8 cellular contexts compared by ENCODE assay signal in genomic region chr11:65651589-65652510, GRCh38. TPM values are rescaled to one million over a fixed set of nuclear protein-coding genes. Genes with fewer than 3 reads are reported as not detected.
A peak's percentile ranks its signal among the peaks of the same experiment; 100 is the strongest.
DNase-seq lines count a peak whose midpoint lies in the region; ATAC-seq, FAIRE-seq and TF ChIP-seq lines count a peak whose summit lies in the region.

No MANE protein-coding gene starts in this region.

- no peak for TF ChIP-seq CTCF in astrocyte of the cerebellum (IDR thresholded peaks at IDR 0.05; ENCODE audit: low read depth, low read length, missing control alignments)

- in situ Hi-C loops in astrocyte of the cerebellum (cut with HindIII; ENCODE audit: low sequenced_read_pairs), result no loop called here

- DNase-seq in EL (peak; percentile 43), astrocyte of the cerebellum (ENCODE audit: low read depth) (no peak), iris pigment epithelial cell (ENCODE audit: low read depth) (peak; percentile 27), urothelium cell line (ENCODE audit: low spot score) (no peak), GM19238 (ENCODE audit: insufficient read length, low spot score) (no peak)
- DNase-seq in stimulated activated naive B cell treated with anti-CD40 and anti-IgM and Interleukin-4, amounts not matched to agents 10 μg/mL and 1 μg/mL and 100 μg/mL, for 72 hours, result no peak

- ATAC-seq in stimulated activated naive B cell treated with anti-CD40 and anti-IgM and Interleukin-4, amounts not matched to agents 10 μg/mL and 1 μg/mL and 100 μg/mL, for 72 hours (replicated peaks), result no peak
- ATAC-seq in GM19023 (IDR thresholded peaks at IDR 0.05; ENCODE audit: unreplicated experiment), result no peak

- H3K27ac Mint-ChIP-seq in IgD-negative memory B cell, result peak overlapping the region; percentile 96 to 99 (median 98)
- peak overlapping the region; percentile 97 for H3K27ac Mint-ChIP-seq in stimulated activated naive B cell treated with anti-CD40 and anti-IgM and Interleukin-4, amounts not matched to agents 10 μg/mL and 1 μg/mL and 100 μg/mL, for 72 hours

- peaks cover 28 to 34% (median 29%) of the 10 kb centered on the region in 3 donors for H3K4me1 Mint-ChIP-seq in IgD-negative memory B cell
- H3K4me1 Mint-ChIP-seq in stimulated activated naive B cell treated with anti-CD40 and anti-IgM and Interleukin-4, amounts not matched to agents 10 μg/mL and 1 μg/mL and 100 μg/mL, for 72 hours, result peaks cover 38 to 72% of the 10 kb centered on the region in 2 donors

- peak overlapping the region; percentile 38 for H3K4me3 ChIP-seq in astrocyte of the cerebellum (ENCODE audit: low read depth, low read length)

- no peaks in the 10 kb centered on the region for H3K27me3 Mint-ChIP-seq in IgD-negative memory B cell
- H3K27me3 Mint-ChIP-seq in stimulated activated naive B cell treated with anti-CD40 and anti-IgM and Interleukin-4, amounts not matched to agents 10 μg/mL and 1 μg/mL and 100 μg/mL, for 72 hours, result no peaks in the 10 kb centered on the region

- H3K4me3 Mint-ChIP-seq in IgD-negative memory B cell, result peak overlapping the region; percentile 79 to 97 (median 96)
- H3K4me3 Mint-ChIP-seq in stimulated activated naive B cell treated with anti-CD40 and anti-IgM and Interleukin-4, amounts not matched to agents 10 μg/mL and 1 μg/mL and 100 μg/mL, for 72 hours, result peak overlapping the region; percentile 83 to 89

- no peak for FAIRE-seq in urothelium cell line (lab: Jason Lieb, UNC)

- no peaks in the 10 kb centered on the region for H3K9me3 Mint-ChIP-seq in IgD-negative memory B cell
- no peaks in the 10 kb centered on the region for H3K9me3 Mint-ChIP-seq in stimulated activated naive B cell treated with anti-CD40 and anti-IgM and Interleukin-4, amounts not matched to agents 10 μg/mL and 1 μg/mL and 100 μg/mL, for 72 hours

- H3K36me3 Mint-ChIP-seq in IgD-negative memory B cell, result peaks cover 2% of the 10 kb centered on the region
- peaks cover 48 to 66% of the 10 kb centered on the region in 2 donors for H3K36me3 Mint-ChIP-seq in stimulated activated naive B cell treated with anti-CD40 and anti-IgM and Interleukin-4, amounts not matched to agents 10 μg/mL and 1 μg/mL and 100 μg/mL, for 72 hours

RNA-seq across cellular contexts. Expression of gene RELA, which starts 10.9 kb away (rescaled TPM):
- 66.7 TPM for polyA plus RNA-seq in IgD-negative memory B cell

RNA-seq across cellular contexts. Expression of gene SIPA1, which starts 13.9 kb away (rescaled TPM):
- 253 TPM for polyA plus RNA-seq in IgD-negative memory B cell

RNA-seq across cellular contexts. Expression of gene PCNX3, which starts 36.3 kb away (rescaled TPM):
- polyA plus RNA-seq in IgD-negative memory B cell, result 6.8 TPM

RNA-seq across cellular contexts. Expression of gene MAP3K11, which starts 37.8 kb away (rescaled TPM):
- 26.5 TPM for polyA plus RNA-seq in IgD-negative memory B cell

RNA-seq across cellular contexts. Expression of gene KCNK7, which starts 56.2 kb away (rescaled TPM):
- polyA plus RNA-seq in IgD-negative memory B cell, result not detected

Comparison
In these comparisons a context has a peak if more than half of its experiments do, and no peak if none do; other contexts are left out.
1. DNase-seq: peak in EL (single experiment) and iris pigment epithelial cell (single experiment); none in astrocyte of the cerebellum (single experiment), stimulated activated naive B cell treated with anti-CD40 and anti-IgM and Interleukin-4, amounts not matched to agents 10 μg/mL and 1 μg/mL and 100 μg/mL, for 72 hours (single experiment), urothelium cell line (single experiment) and GM19238 (single experiment).